Comparison of ENCODE assay signal across 12 cellular contexts in genomic region chr1:38037481-38037939, GRCh38. TPM values are rescaled to one million over a fixed set of nuclear protein-coding genes. Genes with fewer than 3 reads are reported as not detected.
DNase-seq lines count a peak whose midpoint lies in the region; ATAC-seq and TF ChIP-seq lines count a peak whose summit lies in the region.
"Had no signal": no experiment of that assay in that cellular context is flagged by ENCODE, and none has a peak within 500 bp of the region (broad histone marks: within the 10 kb centered on the region; RNA-seq: fewer than 3 reads in every experiment).

No MANE protein-coding gene starts in this region.

- peak; percentile 28 for DNase-seq in activated CD4-positive, alpha-beta memory T cell treated with anti-CD3 and anti-CD28 coated beads for 36 hours
- DNase-seq in activated CD4-positive, alpha-beta memory T cell treated with anti-CD3 and anti-CD28 coated beads, Interleukin-2, amount 10 ng/mL, durations not matched to agents 7 days and 5 days = no peak
- DNase-seq in LNCaP clone FGC (ENCODE audit: low read depth) (no peak), cardiac fibroblast (ENCODE audit: low read depth in 2 of 2) (peak in 1 of 2 donors; percentile 61), retinal pigment epithelial cell (ENCODE audit: low read depth) (no peak), lower leg skin (ENCODE audit: low spot score in 2 of 2) (no peak)
- DNase-seq: activated CD4-positive, alpha-beta T cell treated with anti-CD3 and anti-CD28 coated beads, Interleukin-2, amount 50 U/mL, for 4 hours had no signal

- H3K9me3 Mint-ChIP-seq in activated CD4-positive, alpha-beta memory T cell treated with anti-CD3 and anti-CD28 coated beads for 36 hours = no peaks in the 10 kb centered on the region
- no peaks in the 10 kb centered on the region for H3K9me3 Mint-ChIP-seq in activated CD4-positive, alpha-beta memory T cell treated with anti-CD3 and anti-CD28 coated beads, Interleukin-2, amount 10 ng/mL, durations not matched to agents 7 days and 5 days

- H3K27me3 Mint-ChIP-seq in activated CD4-positive, alpha-beta memory T cell treated with anti-CD3 and anti-CD28 coated beads for 36 hours = peaks cover 27% of the 10 kb centered on the region
- peaks cover 13% of the 10 kb centered on the region for H3K27me3 Mint-ChIP-seq in activated CD4-positive, alpha-beta memory T cell treated with anti-CD3 and anti-CD28 coated beads, Interleukin-2, amount 10 ng/mL, durations not matched to agents 7 days and 5 days

- no peaks in the 10 kb centered on the region for H3K4me1 Mint-ChIP-seq in activated CD4-positive, alpha-beta memory T cell treated with anti-CD3 and anti-CD28 coated beads for 36 hours (ENCODE audit: low read depth)
- no peaks in the 10 kb centered on the region for H3K4me1 Mint-ChIP-seq in activated CD4-positive, alpha-beta memory T cell treated with anti-CD3 and anti-CD28 coated beads, Interleukin-2, amount 10 ng/mL, durations not matched to agents 7 days and 5 days
- H3K4me1 Mint-ChIP-seq: CD14-positive monocyte had no signal

- TF ChIP-seq CTCF in LNCaP clone FGC (IDR thresholded peaks at IDR 0.05; ENCODE audit: control insufficient read depth, extremely low read depth, insufficient read depth) = peak; percentile 57
- peak; percentile 18 for TF ChIP-seq CTCF in cardiac fibroblast (IDR thresholded peaks at IDR 0.05; ENCODE audit: low read depth, low read length)
- peak; percentile 39 for TF ChIP-seq CTCF in retinal pigment epithelial cell (conservative IDR thresholded peaks at IDR 0.05; ENCODE audit: low read depth, low read length)
- TF ChIP-seq CTCF in lower leg skin (IDR thresholded peaks at IDR 0.05) = no peak

- CTCF ChIA-PET in activated CD4-positive, alpha-beta memory T cell treated with anti-CD3 and anti-CD28 coated beads for 36 hours (lab: Charles Lee) = interaction anchor here (0.7 to 2.3 kb wide), 4 partner anchors 9 to 1524 kb away, joined by 3 to 12 read pairs (median 5); partner anchors contain the start of gene POU3F1
- CTCF ChIA-PET in activated CD4-positive, alpha-beta memory T cell treated with anti-CD3 and anti-CD28 coated beads, Interleukin-2, amount 10 ng/mL, durations not matched to agents 7 days and 5 days (lab: Charles Lee) = no interaction called here

- no peak overlapping the region for H3K4me3 ChIP-seq in LNCaP clone FGC (ENCODE audit: low read depth, low read length)
- H3K4me3 ChIP-seq in cardiac fibroblast (replicated peaks in 1 of 2; ENCODE audit: low read depth in 2 of 2, low read length in 2 of 2) = no peak overlapping the region
- no peak overlapping the region for H3K4me3 ChIP-seq in retinal pigment epithelial cell (ENCODE audit: low read length)
- H3K4me3 ChIP-seq in lower leg skin (ENCODE audit: low read depth, poor library complexity, severe bottlenecking) = no peak overlapping the region
- H3K4me3 ChIP-seq: ascending aorta had no signal

- no peak for TF ChIP-seq POLR2A in lower leg skin (IDR thresholded peaks at IDR 0.05)

- intact Hi-C loops in activated CD4-positive, alpha-beta memory T cell treated with anti-CD3 and anti-CD28 coated beads for 36 hours (cut with micrococcal nuclease) = loop anchor here (10.0 kb wide), 1 partner anchor 1157 kb away; no protein-coding TSS in a partner anchor
- intact Hi-C loops in lower leg skin (cut with DNase I; ENCODE audit: low total_unique reads) = loop anchor here (10.0 kb wide), 1 partner anchor 777 kb away; no protein-coding TSS in a partner anchor

- no peak overlapping the region for H3K27ac Mint-ChIP-seq in activated CD4-positive, alpha-beta memory T cell treated with anti-CD3 and anti-CD28 coated beads for 36 hours
- H3K27ac Mint-ChIP-seq in activated CD4-positive, alpha-beta memory T cell treated with anti-CD3 and anti-CD28 coated beads, Interleukin-2, amount 10 ng/mL, durations not matched to agents 7 days and 5 days = no peak overlapping the region

- no peaks in the 10 kb centered on the region for H3K36me3 Mint-ChIP-seq in activated CD4-positive, alpha-beta memory T cell treated with anti-CD3 and anti-CD28 coated beads for 36 hours
- H3K36me3 Mint-ChIP-seq in activated CD4-positive, alpha-beta memory T cell treated with anti-CD3 and anti-CD28 coated beads, Interleukin-2, amount 10 ng/mL, durations not matched to agents 7 days and 5 days (ENCODE audit: low read depth) = no peaks in the 10 kb centered on the region
- H3K36me3 Mint-ChIP-seq: CD14-positive monocyte had no signal

- ATAC-seq in HG02588 (IDR thresholded peaks at IDR 0.05; ENCODE audit: unreplicated experiment) (no peak), HG02970 (IDR thresholded peaks at IDR 0.05; ENCODE audit: low FRiP score, unreplicated experiment) (no peak)
- ATAC-seq: Panc1 had no signal

- no peak overlapping the region for H3K4me3 Mint-ChIP-seq in activated CD4-positive, alpha-beta memory T cell treated with anti-CD3 and anti-CD28 coated beads for 36 hours
- H3K4me3 Mint-ChIP-seq in activated CD4-positive, alpha-beta memory T cell treated with anti-CD3 and anti-CD28 coated beads, Interleukin-2, amount 10 ng/mL, durations not matched to agents 7 days and 5 days = no peak overlapping the region
- H3K4me3 Mint-ChIP-seq: CD14-positive monocyte had no signal

- POLR2A ChIA-PET in activated CD4-positive, alpha-beta memory T cell treated with anti-CD3 and anti-CD28 coated beads for 36 hours (lab: Charles Lee) = no interaction called here
- POLR2A ChIA-PET in activated CD4-positive, alpha-beta memory T cell treated with anti-CD3 and anti-CD28 coated beads, Interleukin-2, amount 10 ng/mL, durations not matched to agents 7 days and 5 days (lab: Charles Lee) = no interaction called here

- WGBS in lower leg skin, 2 donors = 36 to 45% methylated on average over 4 of the region's 4 CpGs

RNA-seq across cellular contexts. Expression of gene POU3F1, which starts 9.1 kb away (rescaled TPM):
- total RNA-seq in activated CD4-positive, alpha-beta memory T cell treated with anti-CD3 and anti-CD28 coated beads for 36 hours = under 1 TPM; 0.26 to 0.36 TPM
- not detected for total RNA-seq in activated CD4-positive, alpha-beta memory T cell treated with anti-CD3 and anti-CD28 coated beads, Interleukin-2, amount 10 ng/mL, durations not matched to agents 7 days and 5 days
- total RNA-seq in lower leg skin = 10 to 100 TPM; 19.1 to 53.3 (median 35.4) TPM
- total RNA-seq: ascending aorta had no signal

RNA-seq across cellular contexts. Expression of gene UTP11, which starts 25.0 kb away (rescaled TPM):
- total RNA-seq in activated CD4-positive, alpha-beta memory T cell treated with anti-CD3 and anti-CD28 coated beads for 36 hours = 10 to 100 TPM; 51.2 to 52.3 TPM
- total RNA-seq in activated CD4-positive, alpha-beta memory T cell treated with anti-CD3 and anti-CD28 coated beads, Interleukin-2, amount 10 ng/mL, durations not matched to agents 7 days and 5 days = 10 to 100 TPM; 29.1 to 33.2 TPM
- total RNA-seq in lower leg skin = 10 to 100 TPM; 34.6 to 49.8 (median 37.9) TPM

RNA-seq across cellular contexts. Expression of gene FHL3, which starts 32.2 kb away (rescaled TPM):
- 10 to 100 TPM; 14.4 to 14.7 TPM for total RNA-seq in activated CD4-positive, alpha-beta memory T cell treated with anti-CD3 and anti-CD28 coated beads for 36 hours
- total RNA-seq in activated CD4-positive, alpha-beta memory T cell treated with anti-CD3 and anti-CD28 coated beads, Interleukin-2, amount 10 ng/mL, durations not matched to agents 7 days and 5 days = 1 to 10 TPM; 9.1 to 9.8 TPM
- 10 to 100 TPM; 20.1 to 25.8 (median 21.9) TPM for total RNA-seq in lower leg skin

RNA-seq across cellular contexts. Expression of gene SF3A3, which starts 47.7 kb away (rescaled TPM):
- total RNA-seq in activated CD4-positive, alpha-beta memory T cell treated with anti-CD3 and anti-CD28 coated beads for 36 hours = 10 to 100 TPM; 93.5 to 94.4 TPM
- 10 to 100 TPM; 72.1 to 74.3 TPM for total RNA-seq in activated CD4-positive, alpha-beta memory T cell treated with anti-CD3 and anti-CD28 coated beads, Interleukin-2, amount 10 ng/mL, durations not matched to agents 7 days and 5 days
- 10 to 100 TPM; 33.6 to 68.9 (median 36.9) TPM for total RNA-seq in lower leg skin

Comparison
In these comparisons a context has a peak if more than half of its experiments do, and no peak if none do; other contexts are left out.
1. CTCF ChIP-seq: peak in LNCaP clone FGC (single experiment), cardiac fibroblast (single experiment) and retinal pigment epithelial cell (single experiment); none in lower leg skin (0 of 3).
2. RNA of gene POU3F1, which starts 9.1 kb away (total RNA-seq): 19.1 to 53.3 TPM in lower leg skin; 0.26 to 0.36 TPM in activated CD4-positive, alpha-beta memory T cell treated with anti-CD3 and anti-CD28 coated beads for 36 hours and not detected in activated CD4-positive, alpha-beta memory T cell treated with anti-CD3 and anti-CD28 coated beads, Interleukin-2, amount 10 ng/mL, durations not matched to agents 7 days and 5 days; every median in the first group is over 10 times any median in the second.